In genomic region chr3:8153778-8154177, GRCh38 we compare ENCODE assay signal across 19 cellular contexts.
A peak's percentile ranks its signal among the peaks of the same experiment; 100 is the strongest.
DNase-seq lines count a peak whose midpoint lies in the region; ATAC-seq and TF ChIP-seq lines count a peak whose summit lies in the region.
"Had no signal": no experiment of that assay in that cellular context is flagged by ENCODE, and none has a peak within 500 bp of the region (broad histone marks: within the 10 kb centered on the region; RNA-seq: fewer than 3 reads in every experiment).

No MANE protein-coding gene starts in this region.

- H3K27me3 ChIP-seq in neural cell (ENCODE audit: insufficient read depth, low read depth, low read length) (no peaks in the 10 kb centered on the region), right cardiac atrium (ENCODE audit: control insufficient read depth, insufficient read depth) (no peaks in the 10 kb centered on the region), heart left ventricle (no peaks in the 10 kb centered on the region)
- H3K27me3 ChIP-seq: BLaER1 treated with 17β-estradiol and CSF1 and Interleukin-3, amounts not matched to agents 10 nM and 100 nM had no signal

- intact Hi-C loops in right cardiac atrium (cut with DNase I): no loop called here
- intact Hi-C loops in activated CD4-positive, alpha-beta memory T cell treated with anti-CD3 and anti-CD28 coated beads for 36 hours (cut with micrococcal nuclease): no loop called here
- intact Hi-C loops in heart left ventricle (cut with DNase I): no loop called here

- no peaks in the 10 kb centered on the region for H3K9me2 ChIP-seq in neural cell (ENCODE audit: insufficient read depth, low read length)

- TF ChIP-seq EP300 in neural cell (conservative IDR thresholded peaks at IDR 0.05; ENCODE audit: poor library complexity, severe bottlenecking): no peak

- H3K27ac Mint-ChIP-seq in brain: peak overlapping the region in 4 of 5 experiments; percentile 34 to 59 (median 36)
- peak overlapping the region in 2 of 3 experiments; percentile 76 to 78 for H3K27ac Mint-ChIP-seq in nephron
- H3K27ac Mint-ChIP-seq in activated CD4-positive, alpha-beta memory T cell treated with anti-CD3 and anti-CD28 coated beads for 36 hours: no peak overlapping the region
- H3K27ac Mint-ChIP-seq: B cell; CD4-positive, alpha-beta T cell; CD8-positive, alpha-beta T cell had no signal

- DNase-seq in pons (ENCODE audit: low spot score): no peak
- DNase-seq in right cardiac atrium: no peak
- DNase-seq in activated CD4-positive, alpha-beta memory T cell treated with anti-CD3 and anti-CD28 coated beads for 36 hours: no peak
- DNase-seq in heart left ventricle: no peak
- DNase-seq: 8988T; AML-193; Caco-2; Calu3; CD4-positive, alpha-beta T cell; CD8-positive, alpha-beta T cell; DMS79 treated with DMSO at 0.1 percent for 48 hours; GF-D8 had no signal

- peaks cover 23% of the 10 kb centered on the region for H3K4me1 Mint-ChIP-seq in brain
- peaks cover 25% of the 10 kb centered on the region for H3K4me1 Mint-ChIP-seq in nephron
- H3K4me1 Mint-ChIP-seq in activated CD4-positive, alpha-beta memory T cell treated with anti-CD3 and anti-CD28 coated beads for 36 hours (ENCODE audit: low read depth): no peaks in the 10 kb centered on the region
- H3K4me1 Mint-ChIP-seq: B cell had no signal

- ATAC-seq in esophagus mucosa: peak; percentile 94
- no peak for ATAC-seq in right cardiac atrium
- ATAC-seq in heart left ventricle: no peak
- ATAC-seq: CD8-positive, alpha-beta T cell had no signal

- H3K4me2 ChIP-seq in neural cell (ENCODE audit: low read length): no peak overlapping the region
- H3K4me2 ChIP-seq: BLaER1 treated with 17β-estradiol and CSF1 and Interleukin-3, amounts not matched to agents 10 nM and 100 nM had no signal

- no peak overlapping the region for H3K9ac ChIP-seq in neural cell (ENCODE audit: low read length)
- H3K9ac ChIP-seq: BLaER1 treated with 17β-estradiol and CSF1 and Interleukin-3, amounts not matched to agents 10 nM and 100 nM had no signal

- no peak for TF ChIP-seq CTCF in brain (conservative IDR thresholded peaks at IDR 0.05)
- no peak for TF ChIP-seq CTCF in nephron (IDR thresholded peaks at IDR 0.05; ENCODE audit: unreplicated experiment in 3 of 3)
- TF ChIP-seq CTCF in neural cell (IDR thresholded peaks at IDR 0.05; ENCODE audit: poor library complexity, severe bottlenecking): no peak
- no peak for TF ChIP-seq CTCF in heart left ventricle (IDR thresholded peaks at IDR 0.05)

- H3K27me3 Mint-ChIP-seq in brain (peaks cover 9% of the 10 kb centered on the region), nephron (ENCODE audit: low read depth) (peaks cover 4% of the 10 kb centered on the region)
- peaks cover 4% of the 10 kb centered on the region for H3K27me3 Mint-ChIP-seq in activated CD4-positive, alpha-beta memory T cell treated with anti-CD3 and anti-CD28 coated beads for 36 hours
- H3K27me3 Mint-ChIP-seq: B cell had no signal

- no peak overlapping the region for H2AFZ ChIP-seq in neural cell (ENCODE audit: low read depth, low read length)

- H3K36me3 ChIP-seq in neural cell (ENCODE audit: insufficient read depth, low read length) (no peaks in the 10 kb centered on the region), heart left ventricle (no peaks in the 10 kb centered on the region)
- H3K36me3 ChIP-seq: BLaER1 treated with 17β-estradiol and CSF1 and Interleukin-3, amounts not matched to agents 10 nM and 100 nM had no signal

- H3K4me3 Mint-ChIP-seq in brain (no peak overlapping the region), nephron (no peak overlapping the region)
- no peak overlapping the region for H3K4me3 Mint-ChIP-seq in activated CD4-positive, alpha-beta memory T cell treated with anti-CD3 and anti-CD28 coated beads for 36 hours
- H3K4me3 Mint-ChIP-seq: B cell; CD4-positive, alpha-beta T cell; CD8-positive, alpha-beta T cell had no signal

- H3K4me1 ChIP-seq in right cardiac atrium (ENCODE audit: control insufficient read depth, insufficient read depth, low read length): no peaks in the 10 kb centered on the region
- no peaks in the 10 kb centered on the region for H3K4me1 ChIP-seq in heart left ventricle
- H3K4me1 ChIP-seq: BLaER1 treated with 17β-estradiol and CSF1 and Interleukin-3, amounts not matched to agents 10 nM and 100 nM; Caco-2 had no signal

- POLR2A ChIA-PET in activated CD4-positive, alpha-beta memory T cell treated with anti-CD3 and anti-CD28 coated beads for 36 hours (lab: Charles Lee): no interaction called here

- no peaks in the 10 kb centered on the region for H3F3A ChIP-seq in neural cell (ENCODE audit: insufficient read depth, low read length, poor library complexity, severe bottlenecking)

- no peak for TF ChIP-seq POLR2A in heart left ventricle (IDR thresholded peaks at IDR 0.05)

- no peak for TF ChIP-seq RAD21 in neural cell (conservative IDR thresholded peaks at IDR 0.05)

- H3K4me3 ChIP-seq in neural cell (ENCODE audit: low read length) (no peak overlapping the region), right cardiac atrium (ENCODE audit: low read length) (no peak overlapping the region), heart left ventricle (no peak overlapping the region)
- H3K4me3 ChIP-seq: BLaER1 treated with 17β-estradiol and CSF1 and Interleukin-3, amounts not matched to agents 10 nM and 100 nM had no signal

- H3K9me3 Mint-ChIP-seq in brain (peaks cover 0 to 2% (median 0%) of the 10 kb centered on the region in 5 experiments), nephron (no peaks in the 10 kb centered on the region)
- H3K9me3 Mint-ChIP-seq in activated CD4-positive, alpha-beta memory T cell treated with anti-CD3 and anti-CD28 coated beads for 36 hours: no peaks in the 10 kb centered on the region
- H3K9me3 Mint-ChIP-seq: CD4-positive, alpha-beta T cell; CD8-positive, alpha-beta T cell had no signal

- CTCF ChIA-PET in activated CD4-positive, alpha-beta memory T cell treated with anti-CD3 and anti-CD28 coated beads for 36 hours (lab: Charles Lee): interaction anchor here (0.9 kb wide), 1 partner anchor 86 kb away, joined by 3 read pairs; no protein-coding TSS in a partner anchor

- no peaks in the 10 kb centered on the region for H4K20me1 ChIP-seq in neural cell (ENCODE audit: insufficient read depth)
- H4K20me1 ChIP-seq: BLaER1 treated with 17β-estradiol and CSF1 and Interleukin-3, amounts not matched to agents 10 nM and 100 nM had no signal

- H3K36me3 Mint-ChIP-seq in brain: no peaks in the 10 kb centered on the region
- H3K36me3 Mint-ChIP-seq in nephron (ENCODE audit: low read depth): no peaks in the 10 kb centered on the region
- no peaks in the 10 kb centered on the region for H3K36me3 Mint-ChIP-seq in activated CD4-positive, alpha-beta memory T cell treated with anti-CD3 and anti-CD28 coated beads for 36 hours
- H3K36me3 Mint-ChIP-seq: CD8-positive, alpha-beta T cell had no signal

- H3K9me3 ChIP-seq in neural cell (ENCODE audit: low read length): no peaks in the 10 kb centered on the region
- H3K9me3 ChIP-seq in right cardiac atrium (ENCODE audit: control insufficient read depth, low read length): no peaks in the 10 kb centered on the region
- H3K9me3 ChIP-seq in heart left ventricle: no peaks in the 10 kb centered on the region
- H3K9me3 ChIP-seq: BLaER1 treated with 17β-estradiol and CSF1 and Interleukin-3, amounts not matched to agents 10 nM and 100 nM; Caco-2 had no signal

- H3K27ac ChIP-seq in neural cell (ENCODE audit: low read length) (peak overlapping the region; percentile 41), right cardiac atrium (ENCODE audit: low read length) (no peak overlapping the region), heart left ventricle (no peak overlapping the region)
- H3K27ac ChIP-seq: BLaER1 treated with 17β-estradiol and CSF1 and Interleukin-3, amounts not matched to agents 10 nM and 100 nM; C4-2B had no signal

- no peaks in the 10 kb centered on the region for H3K79me2 ChIP-seq in neural cell (replicated peaks; ENCODE audit: insufficient read depth, low read length)

TF ChIP-seq in neural cell, 6 proteins besides CTCF, POLR2A, EP300 and RAD21:
- TF ChIP-seq SMC3 (conservative IDR thresholded peaks at IDR 0.05; ENCODE audit: poor library complexity) (no peak), REST (IDR thresholded peaks at IDR 0.05; ENCODE audit: borderline replicate concordance) (no peak)
TF ChIP-seq in neural cell: peak in this region for 0.
